ENCODE assay signal across 15 cellular contexts in the genomic region with DNA sequence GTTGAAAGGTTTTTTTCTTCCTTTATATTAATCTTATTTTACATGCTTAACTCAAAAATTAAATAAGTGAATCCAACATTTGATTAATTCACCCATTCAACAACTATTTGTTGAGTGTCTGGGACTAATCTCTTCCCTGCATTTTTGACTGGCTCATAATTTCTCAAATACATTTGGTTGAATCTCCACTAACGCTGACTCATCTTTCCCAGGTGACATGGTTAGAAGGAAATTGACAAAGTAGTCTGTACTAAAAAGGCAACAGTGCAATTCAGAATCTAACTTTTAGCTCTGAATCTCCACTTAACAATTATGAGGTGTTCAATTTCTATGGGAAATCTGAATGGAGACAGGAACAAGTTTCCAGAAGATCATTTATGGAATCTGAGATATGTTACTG.
DNase-seq lines count a peak whose midpoint lies in the region; TF ChIP-seq lines count a peak whose summit lies in the region.
"Had no signal": no experiment of that assay in that cellular context is flagged by ENCODE, and none has a peak within 500 bp of the region (broad histone marks: within the 10 kb centered on the region; RNA-seq: fewer than 3 reads in every experiment).

No MANE protein-coding gene starts in this region.

- in situ Hi-C loops in G401 (cut with HindIII; ENCODE audit: low sequenced_read_pairs) = no loop called here

- TF ChIP-seq CTCF in epithelial cell of esophagus (IDR thresholded peaks at IDR 0.05; ENCODE audit: insufficient read depth, low read depth, low read length, missing control alignments) = no peak

- peak in 2 of 3 experiments; percentile 33 to 56 for DNase-seq in NCI-H1417 (lab: John Stamatoyannopoulos, UW)
- no peak for DNase-seq in NCI-H1417 treated with DMSO at 0.1 percent for 48 hours (lab: John Stamatoyannopoulos, UW)
- peak; percentile 42 for DNase-seq in G401 (ENCODE audit: low spot score)
- peak; percentile 57 for DNase-seq in NCI-H69 (lab: John Stamatoyannopoulos, UW)
- peak; percentile 9 for DNase-seq in epithelial cell of esophagus (ENCODE audit: low read depth)
- DNase-seq in cortex of kidney (lab: John Stamatoyannopoulos, UW) = no peak
- no peak for DNase-seq in activated gamma-delta T cell treated with Interleukin-2 at 50 U/mL for 16 hours
- no peak for DNase-seq in NCI-H345 treated with DMSO at 0.1 percent for 48 hours (lab: John Stamatoyannopoulos, UW; ENCODE audit: unreplicated experiment)
- DNase-seq: CD8-positive, alpha-beta T cell; EL; Kasumi-1; NCI-H187; NCI-H2171; NCI-H446 treated with DMSO at 0.1 percent for 48 hours had no signal

- H3K4me3 ChIP-seq in epithelial cell of esophagus (ENCODE audit: low read length) = no peak overlapping the region
- H3K4me3 ChIP-seq: SJSA1 had no signal

Comparison
In these comparisons a context has a peak if more than half of its experiments do, and no peak if none do; other contexts are left out.
1. DNase-seq: peak in NCI-H1417 (2 of 3), G401 (single experiment), NCI-H69 (single experiment) and epithelial cell of esophagus (single experiment); none in NCI-H1417 treated with DMSO at 0.1 percent for 48 hours (single experiment), cortex of kidney (single experiment), activated gamma-delta T cell treated with Interleukin-2 at 50 U/mL for 16 hours (single experiment) and NCI-H345 treated with DMSO at 0.1 percent for 48 hours (single experiment).